In genomic region chr7:157136372-157136771, GRCh38 we compare ENCODE assay signal across 8 cellular contexts. TPM values are rescaled to one million over a fixed set of nuclear protein-coding genes. Genes with fewer than 3 reads are reported as not detected.
A peak's percentile ranks its signal among the peaks of the same experiment; 100 is the strongest.
DNase-seq lines count a peak whose midpoint lies in the region; ATAC-seq, FAIRE-seq and TF ChIP-seq lines count a peak whose summit lies in the region.

No MANE protein-coding gene starts in this region.

- H3K4me1 ChIP-seq in cardiac muscle cell (ENCODE audit: low read depth) (peaks cover 13% of the 10 kb centered on the region), heart left ventricle (peaks cover 10 to 38% (median 20%) of the 10 kb centered on the region in 12 donors), endothelial cell of umbilical vein (ENCODE audit: control insufficient read depth, extremely low read depth, insufficient read depth, low read length) (peaks cover 22% of the 10 kb centered on the region), right cardiac atrium (ENCODE audit: control insufficient read depth, insufficient read depth, low read length) (peaks cover 6% of the 10 kb centered on the region)

- H3K4me3 ChIP-seq in cardiac muscle cell (no peak overlapping the region), heart left ventricle (no peak overlapping the region), endothelial cell of umbilical vein (replicated peaks in 1 of 3; ENCODE audit: insufficient read depth in 1 of 3, low read depth in 1 of 3, low read length in 3 of 3) (no peak overlapping the region), right cardiac atrium (ENCODE audit: low read length) (no peak overlapping the region)

- H3K27ac ChIP-seq in cardiac muscle cell = no peak overlapping the region
- H3K27ac ChIP-seq in heart left ventricle = peak overlapping the region in 1 of 12 donors; percentile 73
- H3K27ac ChIP-seq in endothelial cell of umbilical vein (ENCODE audit: insufficient read depth, low read depth, low read length) = peak overlapping the region; percentile 50
- no peak overlapping the region for H3K27ac ChIP-seq in right cardiac atrium (ENCODE audit: low read length)

- BruUV-seq in endothelial cell of umbilical vein (replicated peaks; lab: Mats Ljungman, UMichigan) = no TSS peak

- H3K27me3 ChIP-seq in cardiac muscle cell = no peaks in the 10 kb centered on the region
- H3K27me3 ChIP-seq in heart left ventricle = peaks cover 0 to 7% (median 0%) of the 10 kb centered on the region in 9 donors
- H3K27me3 ChIP-seq in endothelial cell of umbilical vein (ENCODE audit: control insufficient read depth in 2 of 2, insufficient read depth in 2 of 2, low read length in 2 of 2) = peaks cover 0 to 2% of the 10 kb centered on the region in 2 experiments
- H3K27me3 ChIP-seq in right cardiac atrium (ENCODE audit: control insufficient read depth, insufficient read depth) = no peaks in the 10 kb centered on the region

- FAIRE-seq in endothelial cell of umbilical vein (lab: Jason Lieb, UNC) = peak; percentile 87

- H2AFZ ChIP-seq in endothelial cell of umbilical vein (ENCODE audit: low read depth, low read length) = peak overlapping the region; percentile 87

- intact Hi-C loops in heart left ventricle (cut with DNase I) (no loop called here), endothelial cell of umbilical vein (cut with micrococcal nuclease) (loop anchor here (1.0 to 5.0 kb wide), 4 partner anchors 119 to 184 kb away; no protein-coding TSS in a partner anchor), right cardiac atrium (cut with DNase I) (no loop called here)

- POLR2A ChIA-PET in endothelial cell of umbilical vein (lab: Charles Lee) = no interaction called here

- peaks cover 4% of the 10 kb centered on the region for H3K36me3 ChIP-seq in cardiac muscle cell
- H3K36me3 ChIP-seq in heart left ventricle = peaks cover 0 to 11% (median 5%) of the 10 kb centered on the region in 9 donors
- H3K36me3 ChIP-seq in endothelial cell of umbilical vein (ENCODE audit: control insufficient read depth in 2 of 2, extremely low read depth in 1 of 2, insufficient read depth in 2 of 2, low read length in 2 of 2) = no peaks in the 10 kb centered on the region

- no peaks in the 10 kb centered on the region for H4K20me1 ChIP-seq in endothelial cell of umbilical vein (replicated peaks; ENCODE audit: control insufficient read depth, extremely low read depth, insufficient read depth, low read length)

- DNase-seq in cardiac muscle cell (ENCODE audit: low read depth in 1 of 2, low spot score in 1 of 2) (peak in 1 of 2 donors; percentile 92), heart left ventricle (no peak), OCI-M2 (lab: John Stamatoyannopoulos, UW; ENCODE audit: unreplicated experiment) (peak; percentile 44), endothelial cell of umbilical vein (ENCODE audit: low read depth, low spot score) (peak; percentile 77), right cardiac atrium (no peak), activated gamma-delta T cell (lab: John Stamatoyannopoulos, UW) (no peak), NCI-H1048 (lab: John Stamatoyannopoulos, UW) (no peak)

- TF ChIP-seq CTCF in cardiac muscle cell (IDR thresholded peaks at IDR 0.05; ENCODE audit: low read depth, low read length) (peak; percentile 39), heart left ventricle (IDR thresholded peaks at IDR 0.05) (no peak), endothelial cell of umbilical vein (IDR thresholded peaks at IDR 0.05; ENCODE audit: extremely low read depth in 1 of 2, insufficient read depth in 1 of 2, low read depth in 1 of 2, low read length in 2 of 2) (no peak)

- no peak for TF ChIP-seq POLR2A in heart left ventricle (IDR thresholded peaks at IDR 0.05)
- TF ChIP-seq POLR2A in endothelial cell of umbilical vein (IDR thresholded peaks at IDR 0.05; ENCODE audit: low read depth, low read length) = no peak

- dilution Hi-C loops in endothelial cell of umbilical vein (cut with MboI; ENCODE audit: extremely low pct_ligation_motif_present, low sequenced_read_pairs) = no loop called here

- H3K4me2 ChIP-seq in endothelial cell of umbilical vein (ENCODE audit: insufficient read depth, low read length) = peak overlapping the region; percentile 69

- CTCF ChIA-PET in endothelial cell of umbilical vein (lab: Charles Lee) = interaction anchor here (0.9 to 1.2 kb wide), 3 partner anchors 22 to 187 kb away, joined by 3 to 5 read pairs (median 4); partner anchors contain the start of gene NOM1

- no peak for ATAC-seq in heart left ventricle
- ATAC-seq in GM18873 (IDR thresholded peaks at IDR 0.05; ENCODE audit: low FRiP score, unreplicated experiment) = no peak
- ATAC-seq in right cardiac atrium = no peak

- H3K79me2 ChIP-seq in endothelial cell of umbilical vein (ENCODE audit: control insufficient read depth, insufficient read depth, low read length) = peaks cover 23% of the 10 kb centered on the region

- no peak overlapping the region for H3K9ac ChIP-seq in endothelial cell of umbilical vein (replicated peaks; ENCODE audit: extremely low read depth, insufficient read depth, low read length)

- no peaks in the 10 kb centered on the region for H3K9me3 ChIP-seq in cardiac muscle cell (ENCODE audit: low read depth)
- no peaks in the 10 kb centered on the region for H3K9me3 ChIP-seq in heart left ventricle
- no peaks in the 10 kb centered on the region for H3K9me3 ChIP-seq in endothelial cell of umbilical vein (replicated peaks; ENCODE audit: control insufficient read depth, insufficient read depth, low read length)
- no peaks in the 10 kb centered on the region for H3K9me3 ChIP-seq in right cardiac atrium (ENCODE audit: control insufficient read depth, low read length)

- no peaks in the 10 kb centered on the region for H3K9me1 ChIP-seq in endothelial cell of umbilical vein (replicated peaks; ENCODE audit: control insufficient read depth, extremely low read depth, insufficient read depth, low read length)

- 20 to 21% (median 20%) methylated on average over 4 of the region's 4 CpGs for WGBS in heart left ventricle, 4 donors
- 12% methylated on average over 4 of the region's 4 CpGs for WGBS in right cardiac atrium

TF ChIP-seq in endothelial cell of umbilical vein, 7 proteins besides CTCF, POLR2A, EP300 and RAD21:
- TF ChIP-seq MYC (IDR thresholded peaks at IDR 0.05; ENCODE audit: low read depth, low read length) = no peak
- TF ChIP-seq EZH2 (IDR thresholded peaks at IDR 0.05; ENCODE audit: borderline replicate concordance, low read depth, low read length, severe bottlenecking) = no peak
- TF ChIP-seq FOS (IDR thresholded peaks at IDR 0.05; ENCODE audit: borderline replicate concordance, insufficient read depth, low read length) = peak; percentile 70
- no peak for TF ChIP-seq MAX (IDR thresholded peaks at IDR 0.05; ENCODE audit: insufficient read depth, insufficient read length)
- TF ChIP-seq GATA2 (IDR thresholded peaks at IDR 0.05; ENCODE audit: insufficient read depth, insufficient read length, low read depth, low read length) = peak; percentile 10
- TF ChIP-seq POLR2AphosphoS5 (IDR thresholded peaks at IDR 0.05; ENCODE audit: insufficient read depth, low read depth, low read length) = no peak
- TF ChIP-seq JUN (IDR thresholded peaks at IDR 0.05; ENCODE audit: borderline replicate concordance, insufficient read depth, insufficient read length, low read depth) = peak; percentile 34
TF ChIP-seq in endothelial cell of umbilical vein: peak in this region for 3.

RNA-seq across cellular contexts. Expression of gene UBE3C, which starts 2.4 kb away (rescaled TPM):
- total RNA-seq in cardiac muscle cell (33.1 and 34.0 TPM in 2 replicates), heart left ventricle (10 to 100 TPM; 41.4 to 57.5 (median 48.3) TPM), endothelial cell of umbilical vein (75.9 and 77.3 TPM in 2 replicates), right cardiac atrium (10 to 100 TPM; 47.4 to 59.7 (median 54.8) TPM)
- polyA plus RNA-seq in cardiac muscle cell (24.4 and 25.8 TPM in 2 replicates), heart left ventricle (10 to 100 TPM; 11.0 to 47.2 TPM), endothelial cell of umbilical vein (38.0 and 45.1 TPM in 2 replicates), right cardiac atrium (22.0 TPM)
- polyA plus RNA-seq in endothelial cell of umbilical vein (2011; cell fraction: cytosol; rRNA removed) = 38.7 and 41.0 TPM in 2 replicates
- polyA plus RNA-seq in endothelial cell of umbilical vein (2011; cell fraction: nucleus; rRNA removed) = 55.7 and 69.9 TPM in 2 replicates
- polyA plus RNA-seq in endothelial cell of umbilical vein (2012) = 47.7 and 63.2 TPM in 2 replicates
- 93.1 and 94.1 TPM in 2 replicates for polyA minus RNA-seq in endothelial cell of umbilical vein
- 54.3 TPM for polyA minus RNA-seq in endothelial cell of umbilical vein (2011; cell fraction: cytosol; rRNA and poly(A)+ RNA removed)
- polyA minus RNA-seq in endothelial cell of umbilical vein (2011; cell fraction: nucleus; rRNA and poly(A)+ RNA removed) = 88.0 and 120 TPM in 2 replicates

Comparison
In these comparisons a context has a peak if more than half of its experiments do, and no peak if none do; other contexts are left out.
1. DNase-seq: peak in OCI-M2 (single experiment) and endothelial cell of umbilical vein (single experiment); none in heart left ventricle (0 of 5), right cardiac atrium (0 of 3), activated gamma-delta T cell (single experiment) and NCI-H1048 (single experiment).